8 cellular contexts compared by ENCODE assay signal in genomic region chr11:22703040-22703439, GRCh38. TPM values are rescaled to one million over a fixed set of nuclear protein-coding genes. Genes with fewer than 3 reads are reported as not detected.
DNase-seq lines count a peak whose midpoint lies in the region; ATAC-seq, FAIRE-seq and TF ChIP-seq lines count a peak whose summit lies in the region.

No MANE protein-coding gene starts in this region.

- DNase-seq in COR-L47 (lab: John Stamatoyannopoulos, UW) (peak; percentile 16), HCEC 1CT (peak; percentile 30), NT2/D1 (ENCODE audit: low read depth, low spot score) (peak; percentile 13), prostate gland (ENCODE audit: low spot score) (peak; percentile 7), NCI-H524 (lab: John Stamatoyannopoulos, UW) (no peak), GM12892 (ENCODE audit: insufficient read length) (no peak)

- H3K4me3 ChIP-seq in NT2/D1 (ENCODE audit: insufficient read length, low read depth): no peak overlapping the region
- H3K4me3 ChIP-seq in prostate gland: no peak overlapping the region

- TF ChIP-seq CTCF in prostate gland (IDR thresholded peaks at IDR 0.05): no peak

- H3K36me3 ChIP-seq in NT2/D1 (ENCODE audit: insufficient read depth, insufficient read length, low read length) (no peaks in the 10 kb centered on the region), prostate gland (no peaks in the 10 kb centered on the region)

- no peaks in the 10 kb centered on the region for H3K9me3 ChIP-seq in NT2/D1 (ENCODE audit: insufficient read depth, low read length)
- no peaks in the 10 kb centered on the region for H3K9me3 ChIP-seq in prostate gland

- no peaks in the 10 kb centered on the region for H3K27me3 ChIP-seq in NT2/D1 (ENCODE audit: insufficient read depth, insufficient read length)
- no peaks in the 10 kb centered on the region for H3K27me3 ChIP-seq in prostate gland (replicated peaks; ENCODE audit: insufficient read depth)

- intact Hi-C loops in prostate gland (cut with DNase I): no loop called here

- ATAC-seq in esophagus mucosa (peak; percentile 72), GM21390 (IDR thresholded peaks at IDR 0.05; ENCODE audit: unreplicated experiment) (no peak)

- no peaks in the 10 kb centered on the region for H3K4me1 ChIP-seq in NT2/D1 (ENCODE audit: insufficient read depth, insufficient read length)
- H3K4me1 ChIP-seq in prostate gland (replicated peaks): no peaks in the 10 kb centered on the region

- H3K9ac ChIP-seq in NT2/D1 (ENCODE audit: insufficient read length, low read depth): no peak overlapping the region

- H3K27ac ChIP-seq in prostate gland: no peak overlapping the region

- no peak for TF ChIP-seq POLR2A in prostate gland (IDR thresholded peaks at IDR 0.05)
- TF ChIP-seq POLR2A in GM12892 (IDR thresholded peaks at IDR 0.05; ENCODE audit: low read depth, low read length): no peak

- FAIRE-seq in GM12892 (lab: Jason Lieb, UNC): no peak

- 46% methylated on average over 3 of the region's 3 CpGs for WGBS in prostate gland

RNA-seq across cellular contexts. Expression of gene GAS2, which starts 36.6 kb away (rescaled TPM):
- total RNA-seq in esophagus mucosa (1.2 TPM), prostate gland (1 to 10 TPM; 4.2 to 7.0 TPM)
- 0.30 TPM for polyA plus RNA-seq in GM12892 (2012; ENCODE audit: missing spikeins)

Comparison
In these comparisons a context has a peak if more than half of its experiments do, and no peak if none do; other contexts are left out.
1. DNase-seq: peak in COR-L47 (single experiment), HCEC 1CT (single experiment), NT2/D1 (single experiment) and prostate gland (single experiment); none in NCI-H524 (0 of 2) and GM12892 (single experiment).